Comparison of ENCODE assay signal across 8 cellular contexts in genomic region chr14:102927878-102928411, GRCh38. TPM values are rescaled to one million over a fixed set of nuclear protein-coding genes. Genes with fewer than 3 reads are reported as not detected.
DNase-seq lines count a peak whose midpoint lies in the region; ATAC-seq and TF ChIP-seq lines count a peak whose summit lies in the region.

No MANE protein-coding gene starts in this region.

- H3K9me3 ChIP-seq in mammary epithelial cell (replicated peaks; ENCODE audit: insufficient read depth, low read length) (no peaks in the 10 kb centered on the region), mucosa of stomach (ENCODE audit: control insufficient read depth, low read length) (no peaks in the 10 kb centered on the region)

- peak; percentile 10 for ATAC-seq in HG03175 (IDR thresholded peaks at IDR 0.05; ENCODE audit: unreplicated experiment)

- CTCF ChIA-PET in mammary epithelial cell (lab: Charles Lee; ENCODE audit: low non-redundant PET), result interaction anchor here (0.6 kb wide), 1 partner anchor 233 kb away, joined by 3 read pairs; no protein-coding TSS in a partner anchor

- H3K9me3 Mint-ChIP-seq in activated T-helper 1 cell treated with anti-CD3 and anti-CD28 coated beads, Interleukin-12 subunit alpha, Interleukin-12 subunit beta, Interleukin-2, Interleukin-4 antibody, amounts not matched to agents 30 ng/mL and 10 ng/mL and 1 ng/mL, durations not matched to agents 14 hours and 24 hours and 36 hours, result no peaks in the 10 kb centered on the region

- peak overlapping the region; percentile 74 for H3K4me2 ChIP-seq in mammary epithelial cell (ENCODE audit: insufficient read depth, low read depth, low read length)

- H3K9ac ChIP-seq in mammary epithelial cell (ENCODE audit: insufficient read depth, low read length) (no peak overlapping the region), mucosa of stomach (ENCODE audit: low read length) (peak overlapping the region; percentile 98)

- H3K4me1 Mint-ChIP-seq in activated T-helper 1 cell treated with anti-CD3 and anti-CD28 coated beads, Interleukin-12 subunit alpha, Interleukin-12 subunit beta, Interleukin-2, Interleukin-4 antibody, amounts not matched to agents 30 ng/mL and 10 ng/mL and 1 ng/mL, durations not matched to agents 14 hours and 24 hours and 36 hours (ENCODE audit: low read depth), result no peaks in the 10 kb centered on the region

- H3K27ac Mint-ChIP-seq in activated T-helper 1 cell treated with anti-CD3 and anti-CD28 coated beads, Interleukin-12 subunit alpha, Interleukin-12 subunit beta, Interleukin-2, Interleukin-4 antibody, amounts not matched to agents 30 ng/mL and 10 ng/mL and 1 ng/mL, durations not matched to agents 14 hours and 24 hours and 36 hours, result no peak overlapping the region

- peaks cover 28% of the 10 kb centered on the region for H3K4me1 ChIP-seq in mammary epithelial cell (ENCODE audit: insufficient read depth, low read length)
- peaks cover 61% of the 10 kb centered on the region for H3K4me1 ChIP-seq in mucosa of stomach (ENCODE audit: control insufficient read depth, insufficient read depth, low read length)

- H4K20me1 ChIP-seq in mammary epithelial cell (ENCODE audit: insufficient read depth, low read length), result peaks cover 5% of the 10 kb centered on the region

- intact Hi-C loops in mammary epithelial cell (cut with micrococcal nuclease), result no loop called here
- intact Hi-C loops in activated T-helper 1 cell treated with anti-CD3 and anti-CD28 coated beads, Interleukin-12 subunit alpha, Interleukin-12 subunit beta, Interleukin-2, Interleukin-4 antibody, amounts not matched to agents 30 ng/mL and 10 ng/mL and 1 ng/mL, durations not matched to agents 14 hours and 24 hours and 36 hours (cut with micrococcal nuclease), result no loop called here

- WGBS in mammary epithelial cell (ENCODE audit: low coverage, missing lambda C conversion rate), result 88% methylated on average over 15 of the region's 35 CpGs

- no peak overlapping the region for H3K27ac ChIP-seq in mammary epithelial cell (ENCODE audit: insufficient read depth, low read depth, low read length)

- BruUV-seq in mammary epithelial cell (replicated peaks; lab: Mats Ljungman, UMichigan), result no TSS peak

- no peak overlapping the region for H2AFZ ChIP-seq in mammary epithelial cell (ENCODE audit: low read depth, low read length)

- DNase-seq in COLO668 (lab: John Stamatoyannopoulos, UW; ENCODE audit: unreplicated experiment), result peak; percentile 41
- DNase-seq in mammary epithelial cell, result no peak
- no peak for DNase-seq in stimulated activated naive CD4-positive, alpha-beta T cell treated with Interleukin-2 at 50 U/mL for 16 hours (lab: John Stamatoyannopoulos, UW)
- no peak for DNase-seq in activated T-helper 1 cell treated with anti-CD3 and anti-CD28 coated beads, Interleukin-12 subunit alpha, Interleukin-12 subunit beta, Interleukin-2, Interleukin-4 antibody, amounts not matched to agents 30 ng/mL and 10 ng/mL and 1 ng/mL, durations not matched to agents 14 hours and 24 hours and 36 hours (ENCODE audit: low spot score)
- no peak for DNase-seq in NCI-H1105 treated with DMSO at 0.1 percent for 48 hours (lab: John Stamatoyannopoulos, UW)
- no peak for DNase-seq in activated CD4-positive, alpha-beta T cell treated with anti-CD3 and anti-CD28 coated beads, Interleukin-2, amount 50 U/mL, for 48 hours

- H3K27me3 ChIP-seq in mammary epithelial cell (ENCODE audit: insufficient read depth, low read length) (peaks cover 33% of the 10 kb centered on the region), mucosa of stomach (ENCODE audit: control insufficient read depth, insufficient read depth, low read length) (peaks cover 36% of the 10 kb centered on the region)

- TF ChIP-seq CTCF in mammary epithelial cell (conservative IDR thresholded peaks at IDR 0.05 in 1 of 2, IDR thresholded peaks at IDR 0.05 in 1 of 2; ENCODE audit: extremely low read depth in 1 of 2, insufficient read depth in 1 of 2, low read depth in 1 of 2, low read length in 2 of 2), result no peak

- H3K79me2 ChIP-seq in mammary epithelial cell (ENCODE audit: insufficient read depth, low read length), result no peaks in the 10 kb centered on the region

- H3K4me3 Mint-ChIP-seq in activated T-helper 1 cell treated with anti-CD3 and anti-CD28 coated beads, Interleukin-12 subunit alpha, Interleukin-12 subunit beta, Interleukin-2, Interleukin-4 antibody, amounts not matched to agents 30 ng/mL and 10 ng/mL and 1 ng/mL, durations not matched to agents 14 hours and 24 hours and 36 hours, result no peak overlapping the region

- H3K36me3 Mint-ChIP-seq in activated T-helper 1 cell treated with anti-CD3 and anti-CD28 coated beads, Interleukin-12 subunit alpha, Interleukin-12 subunit beta, Interleukin-2, Interleukin-4 antibody, amounts not matched to agents 30 ng/mL and 10 ng/mL and 1 ng/mL, durations not matched to agents 14 hours and 24 hours and 36 hours (ENCODE audit: low read depth), result no peaks in the 10 kb centered on the region

- H3K36me3 ChIP-seq in mammary epithelial cell (ENCODE audit: insufficient read depth, low read length) (no peaks in the 10 kb centered on the region), mucosa of stomach (ENCODE audit: control insufficient read depth, insufficient read depth, low read length) (no peaks in the 10 kb centered on the region)

- in situ Hi-C loops in mammary epithelial cell (cut with MboI; ENCODE audit: low sequenced_read_pairs in 2 of 2), result no loop called here

- dilution Hi-C loops in mammary epithelial cell (cut with HindIII; ENCODE audit: low sequenced_read_pairs), result no loop called here

- H3K4me3 ChIP-seq in mammary epithelial cell (replicated peaks in 1 of 3; ENCODE audit: insufficient read depth in 1 of 3, low read depth in 2 of 3, low read length in 3 of 3) (no peak overlapping the region), mucosa of stomach (ENCODE audit: low read length) (peak overlapping the region; percentile 67)

- H3K27me3 Mint-ChIP-seq in activated T-helper 1 cell treated with anti-CD3 and anti-CD28 coated beads, Interleukin-12 subunit alpha, Interleukin-12 subunit beta, Interleukin-2, Interleukin-4 antibody, amounts not matched to agents 30 ng/mL and 10 ng/mL and 1 ng/mL, durations not matched to agents 14 hours and 24 hours and 36 hours (ENCODE audit: insufficient read depth), result peaks cover 43% of the 10 kb centered on the region

RNA-seq across cellular contexts. Expression of gene AMN, which starts 5.5 kb away (rescaled TPM):
- total RNA-seq in mammary epithelial cell, result under 1 TPM in 1 of 2 donors, not detected in 1; 0.64 TPM
- not detected for polyA plus RNA-seq in mammary epithelial cell
- not detected for polyA minus RNA-seq in mammary epithelial cell
- 0.44 and 0.69 TPM in 2 replicates for total RNA-seq in activated T-helper 1 cell treated with anti-CD3 and anti-CD28 coated beads, Interleukin-12 subunit alpha, Interleukin-12 subunit beta, Interleukin-2, Interleukin-4 antibody, amounts not matched to agents 30 ng/mL and 10 ng/mL and 1 ng/mL, durations not matched to agents 14 hours and 24 hours and 36 hours
